In genomic region chr16:17465460-17465859, GRCh38 we compare ENCODE assay signal across 22 cellular contexts. TPM values are rescaled to one million over a fixed set of nuclear protein-coding genes. Genes with fewer than 3 reads are reported as not detected.
A peak's percentile ranks its signal among the peaks of the same experiment; 100 is the strongest.
DNase-seq lines count a peak whose midpoint lies in the region; ATAC-seq and TF ChIP-seq lines count a peak whose summit lies in the region.
"Had no signal": no experiment of that assay in that cellular context is flagged by ENCODE, and none has a peak within 500 bp of the region (broad histone marks: within the 10 kb centered on the region; RNA-seq: fewer than 3 reads in every experiment).

No MANE protein-coding gene starts in this region.

- no peak overlapping the region for H3K4me3 Mint-ChIP-seq in GM23338
- H3K4me3 Mint-ChIP-seq in stimulated activated naive B cell treated with anti-CD40 and anti-IgM and Interleukin-4, amounts not matched to agents 10 μg/mL and 1 μg/mL and 100 μg/mL, for 72 hours, result no peak overlapping the region
- H3K4me3 Mint-ChIP-seq: CD4-positive, alpha-beta memory T cell had no signal

- H3K36me3 Mint-ChIP-seq in GM23338 (ENCODE audit: low read depth), result peaks cover 21% of the 10 kb centered on the region
- peaks cover 77 to 81% of the 10 kb centered on the region in 2 donors for H3K36me3 Mint-ChIP-seq in stimulated activated naive B cell treated with anti-CD40 and anti-IgM and Interleukin-4, amounts not matched to agents 10 μg/mL and 1 μg/mL and 100 μg/mL, for 72 hours

- DNase-seq in GM23338 (ENCODE audit: low spot score) (no peak), OCI-LY7 (ENCODE audit: low spot score) (no peak), fibroblast of villous mesenchyme (ENCODE audit: low read depth) (peak; percentile 50), NCI-H1048 (lab: John Stamatoyannopoulos, UW) (no peak), left colon (no peak), activated T-cell treated with anti-CD3 and anti-CD28 coated beads for 4 hours (no peak)
- DNase-seq in stimulated activated naive B cell treated with anti-CD40 and anti-IgM and Interleukin-4, amounts not matched to agents 10 μg/mL and 1 μg/mL and 100 μg/mL, for 72 hours, result no peak
- DNase-seq: C1 segment of cervical spinal cord; CD4-positive, alpha-beta memory T cell; DMS 273 treated with DMSO at 0.1 percent for 48 hours; DMS79; Kasumi-1; NCI-H1417; NCI-H1694; NCI-H2081; NCI-H2227 treated with DMSO at 0.1 percent for 48 hours; NCI-H510A; NCI-H69; SK-N-SH had no signal

- peaks cover 0 to 50% (median 5%) of the 10 kb centered on the region in 11 experiments; a peak in 11 of 22 replicates for H3K36me3 ChIP-seq in BLaER1 treated with 17β-estradiol and CSF1 and Interleukin-3, amounts not matched to agents 10 nM and 100 nM
- H3K36me3 ChIP-seq in GM23338 (ENCODE audit: insufficient read depth) (no peaks in the 10 kb centered on the region), OCI-LY7 (ENCODE audit: insufficient read depth, low read length) (peaks cover 45% of the 10 kb centered on the region)

- CTCF ChIA-PET in OCI-LY7 (lab: Charles Lee; ENCODE audit: unreplicated experiment), result interaction anchor here (0.6 kb wide), 1 partner anchor 62 kb away, joined by 3 read pairs; no protein-coding TSS in a partner anchor

- H2AFZ ChIP-seq in GM23338 (no peak overlapping the region), OCI-LY7 (ENCODE audit: low read length) (no peak overlapping the region)

- H3K4me3 ChIP-seq in BLaER1 treated with 17β-estradiol and CSF1 and Interleukin-3, amounts not matched to agents 10 nM and 100 nM, result peak overlapping the region in 4 of 10 experiments; percentile 6 to 99 (median 96); a peak in 2 of 20 replicates
- H3K4me3 ChIP-seq in GM23338 (no peak overlapping the region), OCI-LY7 (ENCODE audit: low read depth, low read length, poor library complexity, severe bottlenecking) (no peak overlapping the region), fibroblast of villous mesenchyme (ENCODE audit: low read depth, low read length) (no peak overlapping the region)

- peak overlapping the region in 8 of 11 experiments; percentile 26 to 96 (median 67); a peak in 11 of 22 replicates for H3K9ac ChIP-seq in BLaER1 treated with 17β-estradiol and CSF1 and Interleukin-3, amounts not matched to agents 10 nM and 100 nM
- H3K9ac ChIP-seq: SK-N-SH had no signal

- TF ChIP-seq CTCF in GM23338 (conservative IDR thresholded peaks at IDR 0.05; ENCODE audit: low read depth in 2 of 2), result no peak
- no peak for TF ChIP-seq CTCF in OCI-LY7 (conservative IDR thresholded peaks at IDR 0.05; ENCODE audit: low read length)
- TF ChIP-seq CTCF in fibroblast of villous mesenchyme (IDR thresholded peaks at IDR 0.05; ENCODE audit: insufficient read depth, low read depth, low read length), result no peak

- no peaks in the 10 kb centered on the region; the same call in 1 of the 2 replicates for H3F3A ChIP-seq in GM23338 (replicated peaks; ENCODE audit: low read depth)

- H4K20me1 ChIP-seq in BLaER1 treated with 17β-estradiol and CSF1 and Interleukin-3, amounts not matched to agents 10 nM and 100 nM, result peaks cover 0 to 79% (median 45%) of the 10 kb centered on the region in 11 experiments; a peak in 18 of 22 replicates
- H4K20me1 ChIP-seq in GM23338 (replicated peaks; ENCODE audit: insufficient read depth) (peaks cover 12% of the 10 kb centered on the region; the same call in 1 of the 2 replicates), OCI-LY7 (ENCODE audit: insufficient read depth, low read length) (peaks cover 10% of the 10 kb centered on the region; the same call in 1 of the 2 replicates)

- intact Hi-C loops in OCI-LY7 (cut with micrococcal nuclease; ENCODE audit: unreplicated experiment) (no loop called here), left colon (cut with DNase I, micrococcal nuclease) (loop anchor here in 1 of 2 donors (5.0 to 10.0 kb wide), 2 partner anchors 161 to 268 kb away; no protein-coding TSS in a partner anchor)

- H3K9me2 ChIP-seq in GM23338 (ENCODE audit: insufficient read depth), result peaks cover 8% of the 10 kb centered on the region
- no peaks in the 10 kb centered on the region for H3K9me2 ChIP-seq in OCI-LY7 (ENCODE audit: insufficient read depth, low read length)
- H3K9me2 ChIP-seq: SK-N-SH had no signal

- H3K4me2 ChIP-seq in BLaER1 treated with 17β-estradiol and CSF1 and Interleukin-3, amounts not matched to agents 10 nM and 100 nM, result peak overlapping the region; percentile 89 to 100 (median 96)
- H3K4me2 ChIP-seq in GM23338 (peak overlapping the region; percentile 21; the same call in 1 of the 2 replicates), OCI-LY7 (ENCODE audit: low read length) (peak overlapping the region; percentile 95; the same call in 1 of the 2 replicates)

- peaks cover 80 to 94% (median 82%) of the 10 kb centered on the region in 10 experiments for H3K4me1 ChIP-seq in BLaER1 treated with 17β-estradiol and CSF1 and Interleukin-3, amounts not matched to agents 10 nM and 100 nM
- H3K4me1 ChIP-seq in GM23338 (ENCODE audit: insufficient read depth) (peaks cover 62% of the 10 kb centered on the region), OCI-LY7 (ENCODE audit: insufficient read depth, low read length, poor library complexity, severe bottlenecking) (peaks cover 75% of the 10 kb centered on the region)

- H3K79me2 ChIP-seq in GM23338 (replicated peaks; ENCODE audit: insufficient read depth) (peaks cover 91% of the 10 kb centered on the region), OCI-LY7 (ENCODE audit: insufficient read depth, low read depth, low read length) (peaks cover 94% of the 10 kb centered on the region)

- no peaks in the 10 kb centered on the region; the same call in 1 of the 3 replicates for H3K9me3 Mint-ChIP-seq in GM23338
- H3K9me3 Mint-ChIP-seq in stimulated activated naive B cell treated with anti-CD40 and anti-IgM and Interleukin-4, amounts not matched to agents 10 μg/mL and 1 μg/mL and 100 μg/mL, for 72 hours, result peaks cover 3 to 4% of the 10 kb centered on the region in 2 donors
- H3K9me3 Mint-ChIP-seq: CD4-positive, alpha-beta memory T cell had no signal

- peak overlapping the region in 7 of 11 experiments; percentile 40 to 94 (median 91); a peak in 13 of 22 replicates for H3K27ac ChIP-seq in BLaER1 treated with 17β-estradiol and CSF1 and Interleukin-3, amounts not matched to agents 10 nM and 100 nM
- H3K27ac ChIP-seq in GM23338 (ENCODE audit: low read depth), result peak overlapping the region; percentile 8
- H3K27ac ChIP-seq in OCI-LY7 (ENCODE audit: low read depth, low read length, poor library complexity, severe bottlenecking), result no peak overlapping the region

- no peak for ATAC-seq in GM23338
- no peak for ATAC-seq in stimulated activated naive B cell treated with anti-CD40 and anti-IgM and Interleukin-4, amounts not matched to agents 10 μg/mL and 1 μg/mL and 100 μg/mL, for 72 hours (replicated peaks)
- no peak for ATAC-seq in left colon
- ATAC-seq: HepG2 had no signal

- H3K9me3 ChIP-seq in BLaER1 treated with 17β-estradiol and CSF1 and Interleukin-3, amounts not matched to agents 10 nM and 100 nM (replicated peaks in 1 of 11), result no peaks in the 10 kb centered on the region
- H3K9me3 ChIP-seq in OCI-LY7 (ENCODE audit: low read length), result no peaks in the 10 kb centered on the region
- H3K9me3 ChIP-seq: SK-N-SH had no signal

- peaks cover 69% of the 10 kb centered on the region for H3K4me1 Mint-ChIP-seq in GM23338
- peaks cover 71 to 88% of the 10 kb centered on the region in 2 donors for H3K4me1 Mint-ChIP-seq in stimulated activated naive B cell treated with anti-CD40 and anti-IgM and Interleukin-4, amounts not matched to agents 10 μg/mL and 1 μg/mL and 100 μg/mL, for 72 hours

- H3K27ac Mint-ChIP-seq in GM23338, result no peak overlapping the region; the same call in 1 of the 2 replicates
- H3K27ac Mint-ChIP-seq in stimulated activated naive B cell treated with anti-CD40 and anti-IgM and Interleukin-4, amounts not matched to agents 10 μg/mL and 1 μg/mL and 100 μg/mL, for 72 hours, result no peak overlapping the region

- BruUV-seq in OCI-LY7 (replicated peaks; lab: Mats Ljungman, UMichigan), result no TSS peak

- POLR2A ChIA-PET in OCI-LY7 (lab: Charles Lee), result interaction anchor here (0.7 to 4.0 kb wide), 5 partner anchors 35 to 183 kb away, joined by 3 to 28 read pairs (median 6); no protein-coding TSS in a partner anchor

- H3K27me3 Mint-ChIP-seq in GM23338 (ENCODE audit: insufficient read depth, low read depth, poor library complexity), result peaks cover 24% of the 10 kb centered on the region
- no peaks in the 10 kb centered on the region for H3K27me3 Mint-ChIP-seq in stimulated activated naive B cell treated with anti-CD40 and anti-IgM and Interleukin-4, amounts not matched to agents 10 μg/mL and 1 μg/mL and 100 μg/mL, for 72 hours
- H3K27me3 Mint-ChIP-seq: CD4-positive, alpha-beta memory T cell had no signal

- peaks cover 0 to 8% (median 0%) of the 10 kb centered on the region in 11 experiments; a peak in 3 of 22 replicates for H3K27me3 ChIP-seq in BLaER1 treated with 17β-estradiol and CSF1 and Interleukin-3, amounts not matched to agents 10 nM and 100 nM
- H3K27me3 ChIP-seq in GM23338 (ENCODE audit: insufficient read depth), result peaks cover 21% of the 10 kb centered on the region

RNA-seq across cellular contexts. Expression of gene XYLT1, which starts 5.3 kb away (rescaled TPM):
- 21.5 and 24.7 TPM in 2 replicates for total RNA-seq in GM23338 (2014; rRNA removed; shearing (Covaris generic))
- 3.3 and 3.5 TPM in 2 replicates for polyA plus RNA-seq in GM23338 (2016; fragmentation: Nextera tagmentation; extraction: Ambion mirVana)
- 22.7 and 36.3 TPM in 2 replicates for total RNA-seq in OCI-LY7 (2014; rRNA removed; shearing (Covaris generic))
- 42.1 and 50.0 TPM in 2 replicates for total RNA-seq in OCI-LY7 (2022)
- total RNA-seq in fibroblast of villous mesenchyme, result 2.6 and 10.6 TPM in 2 replicates
- 10 to 100 TPM; 24.2 to 28.6 TPM for total RNA-seq in left colon
- total RNA-seq: HepG2, MCF 10A had no signal
- polyA plus RNA-seq: HepG2 had no signal

Comparison
In these comparisons a context has a peak if more than half of its experiments do, and no peak if none do; other contexts are left out.
1. H3K4me2 ChIP-seq: peak in every context shown above with its lines; median percentile 96 in BLaER1 treated with 17β-estradiol and CSF1 and Interleukin-3, amounts not matched to agents 10 nM and 100 nM; 95 in OCI-LY7; 21 in GM23338.